ENCODE assay signal across 1 cellular context in the genomic region with DNA sequence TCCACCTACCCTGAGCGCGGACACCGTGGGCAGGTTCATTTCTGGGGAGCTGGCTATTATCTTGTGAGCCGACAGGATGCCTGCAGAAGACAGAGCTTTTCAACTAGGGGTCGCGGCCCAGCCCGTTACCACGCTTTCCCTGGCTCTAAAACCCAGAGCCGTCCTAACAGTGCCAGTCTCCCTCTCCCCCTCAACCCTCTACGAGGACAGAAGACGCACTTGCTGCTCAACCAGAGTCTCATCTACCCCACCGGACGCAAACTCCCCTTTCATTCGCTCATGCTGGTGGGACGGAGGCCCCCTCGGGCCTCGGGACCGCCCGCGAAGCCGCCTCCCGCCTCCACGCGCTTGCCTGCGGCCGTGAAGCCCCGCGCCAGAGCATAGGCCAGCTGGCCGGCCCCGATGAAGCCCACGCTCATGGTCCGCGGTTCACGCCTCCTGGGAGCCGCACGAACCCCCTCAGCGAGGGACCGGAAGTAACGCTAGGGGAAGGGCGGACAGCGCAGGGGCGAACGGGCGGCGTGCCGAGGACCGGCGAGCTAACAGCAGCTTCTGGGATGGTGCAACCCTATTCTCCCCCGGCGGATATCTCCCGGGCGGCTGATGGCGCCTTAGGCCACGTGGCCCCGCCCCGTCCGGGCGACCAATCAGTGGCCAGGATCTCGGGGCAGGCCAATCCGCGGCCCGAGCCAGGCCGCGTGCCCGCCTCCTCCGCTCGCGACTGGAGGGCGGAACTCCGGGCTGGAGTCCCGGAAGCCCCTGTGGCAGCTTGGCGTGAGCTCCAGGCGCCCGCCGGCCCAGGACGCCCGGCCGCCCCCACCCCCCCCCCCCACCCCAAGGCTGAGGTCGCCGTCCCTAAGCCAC.
TF ChIP-seq lines count a peak whose summit lies in the region.

A gene (minus strand): TSS at position 559 of the 864 bp plus-strand sequence. CDS start 140 bp downstream, at position 419.

TF ChIP-seq in HepG2, 621 proteins besides CTCF, POLR2A, EP300 and RAD21 (continues in another document):
- TF ChIP-seq, protein P1, sequence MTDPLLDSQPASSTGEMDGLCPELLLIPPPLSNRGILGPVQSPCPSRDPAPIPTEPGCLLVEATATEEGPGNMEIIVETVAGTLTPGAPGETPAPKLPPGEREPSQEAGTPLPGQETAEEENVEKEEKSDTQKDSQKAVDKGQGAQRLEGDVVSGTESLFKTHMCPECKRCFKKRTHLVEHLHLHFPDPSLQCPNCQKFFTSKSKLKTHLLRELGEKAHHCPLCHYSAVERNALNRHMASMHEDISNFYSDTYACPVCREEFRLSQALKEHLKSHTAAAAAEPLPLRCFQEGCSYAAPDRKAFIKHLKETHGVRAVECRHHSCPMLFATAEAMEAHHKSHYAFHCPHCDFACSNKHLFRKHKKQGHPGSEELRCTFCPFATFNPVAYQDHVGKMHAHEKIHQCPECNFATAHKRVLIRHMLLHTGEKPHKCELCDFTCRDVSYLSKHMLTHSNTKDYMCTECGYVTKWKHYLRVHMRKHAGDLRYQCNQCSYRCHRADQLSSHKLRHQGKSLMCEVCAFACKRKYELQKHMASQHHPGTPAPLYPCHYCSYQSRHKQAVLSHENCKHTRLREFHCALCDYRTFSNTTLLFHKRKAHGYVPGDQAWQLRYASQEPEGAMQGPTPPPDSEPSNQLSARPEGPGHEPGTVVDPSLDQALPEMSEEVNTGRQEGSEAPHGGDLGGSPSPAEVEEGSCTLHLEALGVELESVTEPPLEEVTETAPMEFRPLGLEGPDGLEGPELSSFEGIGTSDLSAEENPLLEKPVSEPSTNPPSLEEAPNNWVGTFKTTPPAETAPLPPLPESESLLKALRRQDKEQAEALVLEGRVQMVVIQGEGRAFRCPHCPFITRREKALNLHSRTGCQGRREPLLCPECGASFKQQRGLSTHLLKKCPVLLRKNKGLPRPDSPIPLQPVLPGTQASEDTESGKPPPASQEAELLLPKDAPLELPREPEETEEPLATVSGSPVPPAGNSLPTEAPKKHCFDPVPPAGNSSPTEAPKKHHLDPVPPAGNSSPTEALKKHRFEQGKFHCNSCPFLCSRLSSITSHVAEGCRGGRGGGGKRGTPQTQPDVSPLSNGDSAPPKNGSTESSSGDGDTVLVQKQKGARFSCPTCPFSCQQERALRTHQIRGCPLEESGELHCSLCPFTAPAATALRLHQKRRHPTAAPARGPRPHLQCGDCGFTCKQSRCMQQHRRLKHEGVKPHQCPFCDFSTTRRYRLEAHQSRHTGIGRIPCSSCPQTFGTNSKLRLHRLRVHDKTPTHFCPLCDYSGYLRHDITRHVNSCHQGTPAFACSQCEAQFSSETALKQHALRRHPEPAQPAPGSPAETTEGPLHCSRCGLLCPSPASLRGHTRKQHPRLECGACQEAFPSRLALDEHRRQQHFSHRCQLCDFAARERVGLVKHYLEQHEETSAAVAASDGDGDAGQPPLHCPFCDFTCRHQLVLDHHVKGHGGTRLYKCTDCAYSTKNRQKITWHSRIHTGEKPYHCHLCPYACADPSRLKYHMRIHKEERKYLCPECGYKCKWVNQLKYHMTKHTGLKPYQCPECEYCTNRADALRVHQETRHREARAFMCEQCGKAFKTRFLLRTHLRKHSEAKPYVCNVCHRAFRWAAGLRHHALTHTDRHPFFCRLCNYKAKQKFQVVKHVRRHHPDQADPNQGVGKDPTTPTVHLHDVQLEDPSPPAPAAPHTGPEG (CRISPR knock-in tag; IDR thresholded peaks at IDR 0.05) = 0 out of 2 replicates have a peak, but pooled peaks have one; percentile 12
- TF ChIP-seq FIP1L1 (IDR thresholded peaks at IDR 0.05; ENCODE audit: borderline replicate concordance, insufficient read depth, low read depth, low read length) (no peak), PCBP2 (optimal IDR thresholded peaks at IDR 0.05; ENCODE audit: low read depth, low read length, poor library complexity, severe bottlenecking) (no peak), EED (CRISPR knock-in tag; IDR thresholded peaks at IDR 0.05) (no peak), NFKB2 (CRISPR knock-in tag; IDR thresholded peaks at IDR 0.05; ENCODE audit: borderline replicate concordance) (peak; percentile 41; the same call in 1 of the 2 replicates), ZSCAN20 (CRISPR knock-in tag; IDR thresholded peaks at IDR 0.05; ENCODE audit: borderline replicate concordance) (0 out of 2 replicates have a peak, but pooled peaks have one; percentile 13), TMF1 (CRISPR knock-in tag; IDR thresholded peaks at IDR 0.05; ENCODE audit: low read depth) (no peak; the same call in 1 of the 2 replicates), MED13 (CRISPR knock-in tag; IDR thresholded peaks at IDR 0.05) (no peak), ZSCAN9 (CRISPR knock-in tag; IDR thresholded peaks at IDR 0.05; ENCODE audit: borderline replicate concordance) (peak; percentile 89), ZNF75D (CRISPR knock-in tag; IDR thresholded peaks at IDR 0.05; ENCODE audit: borderline replicate concordance) (no peak), ZNF205 (CRISPR knock-in tag; IDR thresholded peaks at IDR 0.05) (0 out of 2 replicates have a peak, but pooled peaks have one; percentile 40), SMYD3 (CRISPR knock-in tag; IDR thresholded peaks at IDR 0.05) (no peak), TEAD3 (CRISPR knock-in tag; optimal IDR thresholded peaks at IDR 0.05; ENCODE audit: borderline replicate concordance) (peak; percentile 65), TSC22D2 (CRISPR knock-in tag; IDR thresholded peaks at IDR 0.05; ENCODE audit: borderline replicate concordance) (0 out of 2 replicates have a peak, but pooled peaks have one; percentile 65), SRY (CRISPR knock-in tag; IDR thresholded peaks at IDR 0.05) (no peak; the same call in 1 of the 2 replicates), ZNF598 (CRISPR knock-in tag; IDR thresholded peaks at IDR 0.05; ENCODE audit: borderline replicate concordance) (peak; percentile 75; the same call in 1 of the 2 replicates), AKAP8 (CRISPR knock-in tag; IDR thresholded peaks at IDR 0.05) (peak; percentile 60; the same call in 1 of the 2 replicates), SNRNP70 (IDR thresholded peaks at IDR 0.05; ENCODE audit: low read depth, low read length) (no peak), KAT2B (IDR thresholded peaks at IDR 0.05; ENCODE audit: borderline replicate concordance, low read depth, low read length) (no peak), HNF4G (IDR thresholded peaks at IDR 0.05; ENCODE audit: borderline replicate concordance, low read depth, low read length) (no peak), HNF4G (CRISPR knock-in tag; IDR thresholded peaks at IDR 0.05; ENCODE audit: borderline replicate concordance, low read depth) (no peak), PITX1 (CRISPR knock-in tag; IDR thresholded peaks at IDR 0.05) (no peak; the same call in 1 of the 2 replicates)
- TF ChIP-seq, protein P2, sequence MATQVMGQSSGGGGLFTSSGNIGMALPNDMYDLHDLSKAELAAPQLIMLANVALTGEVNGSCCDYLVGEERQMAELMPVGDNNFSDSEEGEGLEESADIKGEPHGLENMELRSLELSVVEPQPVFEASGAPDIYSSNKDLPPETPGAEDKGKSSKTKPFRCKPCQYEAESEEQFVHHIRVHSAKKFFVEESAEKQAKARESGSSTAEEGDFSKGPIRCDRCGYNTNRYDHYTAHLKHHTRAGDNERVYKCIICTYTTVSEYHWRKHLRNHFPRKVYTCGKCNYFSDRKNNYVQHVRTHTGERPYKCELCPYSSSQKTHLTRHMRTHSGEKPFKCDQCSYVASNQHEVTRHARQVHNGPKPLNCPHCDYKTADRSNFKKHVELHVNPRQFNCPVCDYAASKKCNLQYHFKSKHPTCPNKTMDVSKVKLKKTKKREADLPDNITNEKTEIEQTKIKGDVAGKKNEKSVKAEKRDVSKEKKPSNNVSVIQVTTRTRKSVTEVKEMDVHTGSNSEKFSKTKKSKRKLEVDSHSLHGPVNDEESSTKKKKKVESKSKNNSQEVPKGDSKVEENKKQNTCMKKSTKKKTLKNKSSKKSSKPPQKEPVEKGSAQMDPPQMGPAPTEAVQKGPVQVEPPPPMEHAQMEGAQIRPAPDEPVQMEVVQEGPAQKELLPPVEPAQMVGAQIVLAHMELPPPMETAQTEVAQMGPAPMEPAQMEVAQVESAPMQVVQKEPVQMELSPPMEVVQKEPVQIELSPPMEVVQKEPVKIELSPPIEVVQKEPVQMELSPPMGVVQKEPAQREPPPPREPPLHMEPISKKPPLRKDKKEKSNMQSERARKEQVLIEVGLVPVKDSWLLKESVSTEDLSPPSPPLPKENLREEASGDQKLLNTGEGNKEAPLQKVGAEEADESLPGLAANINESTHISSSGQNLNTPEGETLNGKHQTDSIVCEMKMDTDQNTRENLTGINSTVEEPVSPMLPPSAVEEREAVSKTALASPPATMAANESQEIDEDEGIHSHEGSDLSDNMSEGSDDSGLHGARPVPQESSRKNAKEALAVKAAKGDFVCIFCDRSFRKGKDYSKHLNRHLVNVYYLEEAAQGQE (IDR thresholded peaks at IDR 0.05; ENCODE audit: borderline replicate concordance in 1 of 2, low read depth in 1 of 2, low read length in 2 of 2) = peak in 1 of 2 experiments; percentile 23; a peak in 1 of 4 replicates
- TF ChIP-seq, protein P3, sequence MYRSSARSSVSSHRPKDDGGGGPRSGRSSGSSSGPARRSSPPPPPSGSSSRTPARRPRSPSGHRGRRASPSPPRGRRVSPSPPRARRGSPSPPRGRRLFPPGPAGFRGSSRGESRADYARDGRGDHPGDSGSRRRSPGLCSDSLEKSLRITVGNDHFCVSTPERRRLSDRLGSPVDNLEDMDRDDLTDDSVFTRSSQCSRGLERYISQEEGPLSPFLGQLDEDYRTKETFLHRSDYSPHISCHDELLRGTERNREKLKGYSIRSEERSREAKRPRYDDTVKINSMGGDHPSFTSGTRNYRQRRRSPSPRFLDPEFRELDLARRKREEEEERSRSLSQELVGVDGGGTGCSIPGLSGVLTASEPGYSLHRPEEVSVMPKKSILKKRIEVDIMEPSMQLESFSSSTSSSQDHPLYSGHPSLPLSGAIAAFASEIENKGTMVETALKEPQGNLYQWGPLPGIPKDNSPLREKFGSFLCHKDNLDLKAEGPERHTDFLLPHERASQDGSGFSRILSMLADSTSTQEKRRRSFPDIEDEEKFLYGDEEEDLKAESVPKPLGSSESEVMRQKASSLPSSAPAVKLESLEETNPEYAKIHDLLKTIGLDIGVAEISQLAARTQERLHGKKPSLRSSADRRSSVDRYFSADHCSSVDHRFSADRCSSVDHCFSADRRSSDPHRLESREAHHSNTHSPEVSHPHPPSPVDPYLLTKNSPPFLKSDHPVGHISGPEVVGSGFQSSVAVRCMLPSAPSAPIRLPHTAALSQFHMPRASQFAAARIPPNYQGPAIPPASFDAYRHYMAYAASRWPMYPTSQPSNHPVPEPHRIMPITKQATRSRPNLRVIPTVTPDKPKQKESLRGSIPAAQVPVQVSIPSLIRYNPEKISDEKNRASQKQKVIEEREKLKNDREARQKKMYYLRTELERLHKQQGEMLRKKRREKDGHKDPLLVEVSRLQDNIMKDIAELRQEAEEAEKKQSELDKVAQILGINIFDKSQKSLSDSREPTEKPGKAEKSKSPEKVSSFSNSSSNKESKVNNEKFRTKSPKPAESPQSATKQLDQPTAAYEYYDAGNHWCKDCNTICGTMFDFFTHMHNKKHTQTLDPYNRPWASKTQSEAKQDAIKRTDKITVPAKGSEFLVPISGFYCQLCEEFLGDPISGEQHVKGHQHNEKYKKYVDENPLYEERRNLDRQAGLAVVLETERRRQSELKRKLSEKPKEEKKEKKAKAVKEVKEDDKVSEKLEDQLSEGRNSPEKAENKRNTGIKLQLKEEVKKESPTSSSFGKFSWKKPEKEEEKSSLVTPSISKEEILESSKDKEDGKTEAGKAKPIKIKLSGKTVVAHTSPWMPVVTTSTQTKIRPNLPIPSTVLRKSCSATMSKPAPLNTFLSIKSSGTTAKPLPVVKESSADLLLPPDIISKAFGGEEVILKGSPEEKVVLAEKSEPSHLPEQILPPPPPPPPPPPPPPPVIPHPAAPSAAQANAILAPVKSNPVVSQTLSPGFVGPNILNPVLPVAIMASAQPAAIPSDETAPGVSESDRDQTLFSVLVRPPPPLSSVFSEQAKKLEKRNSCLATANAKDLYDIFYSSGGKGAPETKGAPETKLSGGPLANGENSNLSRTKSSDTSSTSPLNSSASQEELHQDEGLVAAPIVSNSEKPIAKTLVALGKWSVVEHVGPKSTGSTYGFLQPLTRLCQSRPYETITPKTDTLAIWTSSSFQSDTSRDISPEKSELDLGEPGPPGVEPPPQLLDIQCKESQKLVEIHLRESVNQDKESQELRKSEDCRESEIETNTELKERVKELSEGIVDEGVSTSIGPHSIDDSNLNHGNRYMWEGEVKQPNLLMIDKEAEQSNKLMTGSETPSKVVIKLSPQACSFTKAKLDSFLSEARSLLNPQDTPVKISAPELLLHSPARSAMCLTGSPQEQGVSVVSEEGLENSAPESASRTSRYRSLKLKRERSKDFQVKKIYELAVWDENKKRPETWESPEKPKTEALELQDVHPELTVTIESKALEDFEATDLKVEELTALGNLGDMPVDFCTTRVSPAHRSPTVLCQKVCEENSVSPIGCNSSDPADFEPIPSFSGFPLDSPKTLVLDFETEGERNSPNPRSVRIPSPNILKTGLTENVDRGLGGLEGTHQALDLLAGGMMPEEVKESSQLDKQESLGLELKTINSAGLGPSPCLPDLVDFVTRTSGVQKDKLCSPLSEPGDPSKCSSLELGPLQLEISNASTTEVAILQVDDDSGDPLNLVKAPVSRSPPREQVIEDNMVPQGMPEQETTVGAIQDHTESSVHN (CRISPR knock-in tag; IDR thresholded peaks at IDR 0.05) = peak; percentile 34; the same call in 1 of the 2 replicates
- TF ChIP-seq, protein P4, sequence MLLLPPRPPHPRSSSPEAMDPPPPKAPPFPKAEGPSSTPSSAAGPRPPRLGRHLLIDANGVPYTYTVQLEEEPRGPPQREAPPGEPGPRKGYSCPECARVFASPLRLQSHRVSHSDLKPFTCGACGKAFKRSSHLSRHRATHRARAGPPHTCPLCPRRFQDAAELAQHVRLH (CRISPR knock-in tag; IDR thresholded peaks at IDR 0.05; ENCODE audit: borderline replicate concordance, low read depth) = peak; percentile 75; the same call in 1 of the 2 replicates
- TF ChIP-seq, protein P5, sequence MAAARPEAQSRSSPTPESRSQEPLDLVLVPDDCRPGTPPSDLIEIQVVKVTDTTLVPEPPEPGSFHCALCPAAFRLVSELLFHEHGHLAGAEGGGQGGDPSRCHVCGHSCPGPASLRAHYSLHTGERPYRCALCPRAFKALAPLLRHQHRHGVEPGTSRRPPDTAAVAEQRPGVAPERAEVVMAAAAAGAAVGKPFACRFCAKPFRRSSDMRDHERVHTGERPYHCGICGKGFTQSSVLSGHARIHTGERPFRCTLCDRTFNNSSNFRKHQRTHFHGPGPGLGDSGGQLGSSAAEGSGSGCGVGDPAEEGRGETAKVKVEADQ (CRISPR knock-in tag; IDR thresholded peaks at IDR 0.05; ENCODE audit: borderline replicate concordance) = peak; percentile 75; the same call in 1 of the 2 replicates
- TF ChIP-seq, protein P6, sequence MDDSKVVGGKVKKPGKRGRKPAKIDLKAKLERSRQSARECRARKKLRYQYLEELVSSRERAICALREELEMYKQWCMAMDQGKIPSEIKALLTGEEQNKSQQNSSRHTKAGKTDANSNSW (CRISPR knock-in tag; IDR thresholded peaks at IDR 0.05; ENCODE audit: borderline replicate concordance) = peak; percentile 74
- TF ChIP-seq, protein P7, sequence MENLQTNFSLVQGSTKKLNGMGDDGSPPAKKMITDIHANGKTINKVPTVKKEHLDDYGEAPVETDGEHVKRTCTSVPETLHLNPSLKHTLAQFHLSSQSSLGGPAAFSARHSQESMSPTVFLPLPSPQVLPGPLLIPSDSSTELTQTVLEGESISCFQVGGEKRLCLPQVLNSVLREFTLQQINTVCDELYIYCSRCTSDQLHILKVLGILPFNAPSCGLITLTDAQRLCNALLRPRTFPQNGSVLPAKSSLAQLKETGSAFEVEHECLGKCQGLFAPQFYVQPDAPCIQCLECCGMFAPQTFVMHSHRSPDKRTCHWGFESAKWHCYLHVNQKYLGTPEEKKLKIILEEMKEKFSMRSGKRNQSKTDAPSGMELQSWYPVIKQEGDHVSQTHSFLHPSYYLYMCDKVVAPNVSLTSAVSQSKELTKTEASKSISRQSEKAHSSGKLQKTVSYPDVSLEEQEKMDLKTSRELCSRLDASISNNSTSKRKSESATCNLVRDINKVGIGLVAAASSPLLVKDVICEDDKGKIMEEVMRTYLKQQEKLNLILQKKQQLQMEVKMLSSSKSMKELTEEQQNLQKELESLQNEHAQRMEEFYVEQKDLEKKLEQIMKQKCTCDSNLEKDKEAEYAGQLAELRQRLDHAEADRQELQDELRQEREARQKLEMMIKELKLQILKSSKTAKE (CRISPR knock-in tag; IDR thresholded peaks at IDR 0.05; ENCODE audit: borderline replicate concordance) = no peak
